Comparison of ENCODE assay signal across 8 cellular contexts in genomic region chr16:69310479-69311114, GRCh38. TPM values are rescaled to one million over a fixed set of nuclear protein-coding genes. Genes with fewer than 3 reads are reported as not detected.
DNase-seq lines count a peak whose midpoint lies in the region; ATAC-seq and TF ChIP-seq lines count a peak whose summit lies in the region.

No MANE protein-coding gene starts in this region.

- no peaks in the 10 kb centered on the region; the same call in 1 of the 2 replicates for H3K36me3 ChIP-seq in ACC112 (ENCODE audit: insufficient read depth, low read length)
- H3K36me3 ChIP-seq in WERI-Rb-1 = peaks cover 27% of the 10 kb centered on the region
- H3K36me3 ChIP-seq in left ventricle myocardium inferior = peaks cover 21% of the 10 kb centered on the region
- peaks cover 0 to 26% (median 10%) of the 10 kb centered on the region in 6 donors for H3K36me3 ChIP-seq in spleen

- peak overlapping the region; percentile 79 for H2AFZ ChIP-seq in ACC112 (ENCODE audit: low read length, unreplicated experiment)

- peaks cover 4% of the 10 kb centered on the region for H3K4me1 ChIP-seq in ACC112 (ENCODE audit: control insufficient read depth, insufficient read depth, low read length, unreplicated experiment)
- peaks cover 47% of the 10 kb centered on the region for H3K4me1 ChIP-seq in left ventricle myocardium inferior
- H3K4me1 ChIP-seq in spleen = peaks cover 11 to 48% (median 32%) of the 10 kb centered on the region in 6 donors

- peak overlapping the region; percentile 77 for H3K4me3 ChIP-seq in ACC112 (ENCODE audit: low read depth, low read length)
- peak overlapping the region; percentile 71 for H3K4me3 ChIP-seq in WERI-Rb-1 (ENCODE audit: low read depth, low read length)
- peak overlapping the region; percentile 96 for H3K4me3 ChIP-seq in left ventricle myocardium inferior
- H3K4me3 ChIP-seq in spleen = peak overlapping the region in 7 of 8 donors; percentile 21 to 97 (median 75)

- no peak for TF ChIP-seq CTCF in WERI-Rb-1 (IDR thresholded peaks at IDR 0.05; ENCODE audit: low read depth, low read length)
- no peak for TF ChIP-seq CTCF in left ventricle myocardium inferior (IDR thresholded peaks at IDR 0.05; ENCODE audit: borderline replicate concordance)
- no peak for TF ChIP-seq CTCF in spleen (IDR thresholded peaks at IDR 0.05 in 8 of 11, conservative IDR thresholded peaks at IDR 0.05 in 3 of 11)

- no peaks in the 10 kb centered on the region for H3K9me3 ChIP-seq in WERI-Rb-1 (ENCODE audit: severe bottlenecking)
- no peaks in the 10 kb centered on the region for H3K9me3 ChIP-seq in left ventricle myocardium inferior (replicated peaks)
- H3K9me3 ChIP-seq in spleen = no peaks in the 10 kb centered on the region

- H3K27ac ChIP-seq in ACC112 (ENCODE audit: low read depth, low read length) (peak overlapping the region; percentile 62; the same call in 1 of the 2 replicates), WERI-Rb-1 (peak overlapping the region; percentile 26; the same call in 1 of the 2 replicates), left ventricle myocardium inferior (replicated peaks) (peak overlapping the region; percentile 85), spleen (peak overlapping the region; percentile 69 to 97 (median 92))

- no peaks in the 10 kb centered on the region for H3K27me3 ChIP-seq in ACC112 (ENCODE audit: insufficient read depth, low read length)
- H3K27me3 ChIP-seq in WERI-Rb-1 (ENCODE audit: insufficient read depth, low read depth, severe bottlenecking) = no peaks in the 10 kb centered on the region
- no peaks in the 10 kb centered on the region for H3K27me3 ChIP-seq in left ventricle myocardium inferior (ENCODE audit: low read depth)
- no peaks in the 10 kb centered on the region for H3K27me3 ChIP-seq in spleen (replicated peaks in 1 of 7)

- 41 to 55% (median 43%) methylated on average over 18 to 23 of the region's 23 CpGs for WGBS in spleen, 5 donors

- intact Hi-C loops in left ventricle myocardium inferior (cut with micrococcal nuclease) = no loop called here
- intact Hi-C loops in spleen (cut with DNase I; ENCODE audit: low total_unique reads) = no loop called here

- DNase-seq in WERI-Rb-1 (no peak), left ventricle myocardium inferior (no peak), spleen (no peak), HUDEP-2 (lab: John Stamatoyannopoulos, UW; ENCODE audit: unreplicated experiment in 76 of 76) (no peak), HCEC 1CT (no peak), foreskin melanocyte (no peak)

- TF ChIP-seq POLR2A in spleen (IDR thresholded peaks at IDR 0.05) = no peak

- peaks cover 39% of the 10 kb centered on the region for H3K79me2 ChIP-seq in ACC112 (ENCODE audit: control insufficient read depth, insufficient read depth, low read length, unreplicated experiment)

- ATAC-seq in GM21528 (IDR thresholded peaks at IDR 0.05; ENCODE audit: low FRiP score, unreplicated experiment) = peak; percentile 4

RNA-seq across cellular contexts. Expression of gene VPS4A, which starts 0.6 kb away (rescaled TPM):
- total RNA-seq in left ventricle myocardium inferior (27.4 TPM), spleen (10 to 100 TPM; 28.5 to 38.0 (median 33.6) TPM)
- polyA plus RNA-seq in spleen = 10 to 100 TPM; 21.5 to 30.2 (median 29.1) TPM

RNA-seq across cellular contexts. Expression of gene PDF, which starts 19.8 kb away (rescaled TPM):
- 6.0 TPM for total RNA-seq in left ventricle myocardium inferior
- total RNA-seq in spleen = 10 to 100 TPM in 3 of 7 donors, 1 to 10 TPM in 4; 7.1 to 18.5 (median 9.4) TPM
- polyA plus RNA-seq in spleen = 1 to 10 TPM; 2.4 to 7.1 (median 4.7) TPM

RNA-seq across cellular contexts. Expression of gene COG8, which starts 28.8 kb away (rescaled TPM):
- total RNA-seq in left ventricle myocardium inferior (24.1 TPM), spleen (10 to 100 TPM; 29.9 to 54.3 (median 38.4) TPM)
- polyA plus RNA-seq in spleen = 10 to 100 TPM; 13.8 to 21.5 (median 14.5) TPM

RNA-seq across cellular contexts. Expression of gene NIP7, which starts 29.0 kb away (rescaled TPM):
- total RNA-seq in left ventricle myocardium inferior = 8.2 TPM
- total RNA-seq in spleen = 10 to 100 TPM; 10.2 to 25.0 (median 20.0) TPM
- 10 to 100 TPM; 14.0 to 20.6 (median 16.9) TPM for polyA plus RNA-seq in spleen

RNA-seq across cellular contexts. Expression of gene TMED6, which starts 41.0 kb away (rescaled TPM):
- not detected for total RNA-seq in left ventricle myocardium inferior
- total RNA-seq in spleen = 1 to 10 TPM in 4 of 7 donors, under 1 TPM in 1, not detected in 2; 0.85 to 5.2 (median 1.7) TPM
- polyA plus RNA-seq in spleen = 1 to 10 TPM in 1 of 3 donors, under 1 TPM in 2; 0.59 to 1.2 (median 0.99) TPM

Comparison
In these comparisons a context has a peak if more than half of its experiments do, and no peak if none do; other contexts are left out.
1. H3K27ac ChIP-seq: peak in every context shown above with its lines; median percentile 92 in spleen; 85 in left ventricle myocardium inferior; 62 in ACC112; 26 in WERI-Rb-1.